19 cellular contexts compared by ENCODE assay signal in genomic region chr6:13929196-13929595, GRCh38. TPM values are rescaled to one million over a fixed set of nuclear protein-coding genes. Genes with fewer than 3 reads are reported as not detected.
"Had no signal": no experiment of that assay in that cellular context is flagged by ENCODE, and none has a peak within 500 bp of the region (broad histone marks: within the 10 kb centered on the region; RNA-seq: fewer than 3 reads in every experiment).

No MANE protein-coding gene starts in this region.

- ATAC-seq: foreskin keratinocyte; gastrocnemius medialis; heart right ventricle; left cardiac atrium; left lung; left ventricle myocardium superior; lower lobe of right lung; naive thymus-derived CD4-positive, alpha-beta T cell had no signal

- H3K36me3 ChIP-seq: colonic mucosa, esophagus muscularis mucosa, gastrocnemius medialis, heart right ventricle, left lung, lower lobe of right lung had no signal

- FAIRE-seq: endothelial cell of umbilical vein, islet of Langerhans, keratinocyte had no signal

- DNase-seq: colonic mucosa; cortex of kidney; effector CD8-positive, alpha-beta T cell; foreskin keratinocyte; gastrocnemius medialis; glutamatergic neuron; head of caudate nucleus; heart right ventricle; hippocampal formation; left cardiac atrium; left lung; left ventricle myocardium superior; lower lobe of right lung; mesenchymal stem cell; naive thymus-derived CD4-positive, alpha-beta T cell had no signal

- H3K4me3 ChIP-seq: colonic mucosa, esophagus muscularis mucosa, gastrocnemius medialis, heart right ventricle, left lung, lower lobe of right lung had no signal

- H3K9me3 ChIP-seq: colonic mucosa, esophagus muscularis mucosa, gastrocnemius medialis, left lung, lower lobe of right lung had no signal

- H3K27ac ChIP-seq: colonic mucosa, esophagus muscularis mucosa, foreskin keratinocyte, gastrocnemius medialis, heart right ventricle, left lung, lower lobe of right lung had no signal

RNA-seq across cellular contexts. Expression of gene RNF182, which starts 4.4 kb away (rescaled TPM):
- total RNA-seq: colonic mucosa; naive thymus-derived CD4-positive, alpha-beta T cell had no signal
- polyA plus RNA-seq: naive thymus-derived CD4-positive, alpha-beta T cell had no signal
